Comparison of ENCODE assay signal across 1 cellular context in genomic region chr12:105974738-105975137, GRCh38.
TF ChIP-seq lines count a peak whose summit lies in the region.

No MANE protein-coding gene starts in this region.

TF ChIP-seq in GM12878, 131 proteins besides CTCF, POLR2A, EP300 and RAD21 (continued from another document):
- no peak for TF ChIP-seq REST (IDR thresholded peaks at IDR 0.05; ENCODE audit: low read depth, low read length)
- TF ChIP-seq ZSCAN29 (IDR thresholded peaks at IDR 0.05) = no peak
- TF ChIP-seq ZZZ3 (IDR thresholded peaks at IDR 0.05; ENCODE audit: control insufficient read depth, insufficient read length, low read depth) = no peak
- TF ChIP-seq RAD51 (IDR thresholded peaks at IDR 0.05) = no peak
